8 cellular contexts compared by ENCODE assay signal in the genomic region with DNA sequence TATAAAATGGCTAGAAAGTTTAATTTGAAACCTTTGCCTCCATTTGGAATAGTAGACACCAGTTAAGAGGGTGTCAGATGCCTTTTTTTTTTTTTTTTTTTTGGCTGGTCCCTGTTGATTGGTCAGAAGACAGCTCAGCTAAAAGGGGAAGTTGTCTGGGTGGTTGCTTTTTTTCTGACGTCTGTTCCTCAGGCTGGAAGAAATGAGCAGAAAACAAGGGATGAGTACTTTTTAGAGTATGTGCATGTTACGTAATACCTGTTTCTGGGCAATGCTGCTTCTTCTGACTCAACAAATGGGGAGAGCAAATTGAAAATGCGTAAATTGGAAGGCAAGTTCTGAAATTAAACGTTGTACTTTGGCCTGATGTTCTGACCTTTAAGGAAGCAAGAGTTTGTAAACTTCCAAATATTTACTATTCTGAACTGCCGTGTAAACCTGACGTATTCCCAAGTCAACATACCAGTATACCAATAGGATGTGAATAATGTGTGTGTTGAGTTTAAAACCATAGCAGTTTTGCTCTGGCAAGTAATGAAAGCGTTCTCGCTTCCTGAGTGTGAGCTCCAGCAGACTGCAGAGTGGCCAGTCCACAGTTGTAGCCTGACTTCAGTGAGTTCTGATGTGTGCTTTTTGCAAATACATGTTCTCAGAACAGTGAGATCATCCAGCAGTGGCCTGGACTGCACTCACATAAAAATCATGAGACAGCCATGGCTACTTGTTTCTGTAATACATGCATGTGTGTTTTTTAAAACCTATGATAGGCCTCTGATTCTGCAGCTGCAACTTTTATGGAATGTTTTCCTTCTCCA. TPM values are rescaled to one million over a fixed set of nuclear protein-coding genes. Genes with fewer than 3 reads are reported as not detected.
DNase-seq lines count a peak whose midpoint lies in the region; ATAC-seq and TF ChIP-seq lines count a peak whose summit lies in the region.

No MANE protein-coding gene starts in this region.

- no peaks in the 10 kb centered on the region for H3K27me3 Mint-ChIP-seq in Calu3 (ENCODE audit: unreplicated experiment)

- peaks cover 71% of the 10 kb centered on the region for H3K36me3 Mint-ChIP-seq in Calu3 (ENCODE audit: insufficient read depth, unreplicated experiment)

- intact Hi-C loops in Calu3 (cut with micrococcal nuclease; ENCODE audit: unreplicated experiment): loop anchor here (5.0 kb wide), 1 partner anchor 38 kb away; no protein-coding TSS in a partner anchor
- intact Hi-C loops in uterus (cut with DNase I; ENCODE audit: low total_unique reads): loop anchor here (5.0 kb wide), 1 partner anchor 118 kb away; no protein-coding TSS in a partner anchor

- peak overlapping the region; percentile 81 for H3K4me3 Mint-ChIP-seq in Calu3 (ENCODE audit: low read depth, unreplicated experiment)

- CTCF ChIA-PET in Calu3 (lab: Charles Lee): interaction anchor here (1.0 to 2.1 kb wide), 3 partner anchors 18 to 117 kb away, joined by 3 to 6 read pairs (median 3); no protein-coding TSS in a partner anchor

- peak in 1 of 2 donors; percentile 24 for TF ChIP-seq POLR2A in uterus (IDR thresholded peaks at IDR 0.05)

- no peak for ATAC-seq in GM21717 (IDR thresholded peaks at IDR 0.05; ENCODE audit: unreplicated experiment)

- H3K36me3 ChIP-seq in liver (ENCODE audit: control insufficient read depth in 4 of 4, insufficient read depth in 3 of 4, low read depth in 1 of 4, low read length in 3 of 4) (peaks cover 2 to 9% (median 4%) of the 10 kb centered on the region in 4 donors), uterus (no peaks in the 10 kb centered on the region)

- no peak for TF ChIP-seq CTCF in Calu3 (IDR thresholded peaks at IDR 0.05; ENCODE audit: unreplicated experiment)
- TF ChIP-seq CTCF in astrocyte of the cerebellum (IDR thresholded peaks at IDR 0.05; ENCODE audit: low read depth, low read length, missing control alignments): no peak
- TF ChIP-seq CTCF in liver (IDR thresholded peaks at IDR 0.05; ENCODE audit: low read depth, low read length, missing input control): no peak
- no peak for TF ChIP-seq CTCF in uterus (IDR thresholded peaks at IDR 0.05)

- H3K4me1 ChIP-seq in liver (ENCODE audit: control insufficient read depth in 4 of 4, insufficient read depth in 4 of 4, low read length in 3 of 4) (peaks cover 0 to 9% (median 3%) of the 10 kb centered on the region in 4 donors), uterus (no peaks in the 10 kb centered on the region)

- H3K4me1 Mint-ChIP-seq in Calu3 (ENCODE audit: low read depth, unreplicated experiment): peaks cover 16% of the 10 kb centered on the region

- no peak for DNase-seq in Calu3
- peak; percentile 79 for DNase-seq in M059J (ENCODE audit: low read depth)
- DNase-seq in astrocyte of the cerebellum (ENCODE audit: low read depth): peak; percentile 34
- DNase-seq in uterus: peak in 1 of 2 donors; percentile 39
- no peak for DNase-seq in NCI-H446 treated with DMSO at 0.1 percent for 48 hours (lab: John Stamatoyannopoulos, UW)
- DNase-seq in pons (ENCODE audit: low spot score): no peak

- 16% methylated on average over 8 of the region's 8 CpGs for WGBS in liver

- peak overlapping the region; percentile 86 to 93 for H3K9ac ChIP-seq in liver (ENCODE audit: low read depth in 1 of 2, low read length in 2 of 2)

- H3K27ac ChIP-seq in liver (ENCODE audit: low read depth in 1 of 2, low read length in 2 of 2) (peak overlapping the region; percentile 84 to 91), uterus (peak overlapping the region; percentile 92 to 95)

- BruUV-seq in Calu3 (replicated peaks; lab: Mats Ljungman, UMichigan): no TSS peak

- H3K9me3 ChIP-seq in liver (ENCODE audit: control insufficient read depth in 4 of 4, low read length in 3 of 4) (no peaks in the 10 kb centered on the region), uterus (no peaks in the 10 kb centered on the region)

- peak overlapping the region; percentile 69 for H3K4me3 ChIP-seq in astrocyte of the cerebellum (ENCODE audit: low read depth, low read length)
- peak overlapping the region; percentile 48 to 93 (median 87) for H3K4me3 ChIP-seq in liver (ENCODE audit: low read depth in 1 of 3, low read length in 3 of 3)
- H3K4me3 ChIP-seq in uterus: peak overlapping the region; percentile 67 to 72

- in situ Hi-C loops in astrocyte of the cerebellum (cut with HindIII; ENCODE audit: low sequenced_read_pairs): no loop called here

- peak in 1 of 2 donors; percentile 9 for TF ChIP-seq RAD21 in liver (IDR thresholded peaks at IDR 0.05)

- H3K27me3 ChIP-seq in liver (ENCODE audit: control insufficient read depth in 4 of 4, insufficient read depth in 4 of 4, low read length in 3 of 4) (no peaks in the 10 kb centered on the region), uterus (no peaks in the 10 kb centered on the region)

- no peaks in the 10 kb centered on the region for H3K9me3 Mint-ChIP-seq in Calu3 (ENCODE audit: low read depth, unreplicated experiment)

- H3K27ac Mint-ChIP-seq in Calu3 (ENCODE audit: unreplicated experiment): peak overlapping the region; percentile 93

TF ChIP-seq in liver, 16 proteins besides CTCF, POLR2A, EP300 and RAD21:
- TF ChIP-seq TAF1 (conservative IDR thresholded peaks at IDR 0.05) (peak; percentile 44), YY1 (IDR thresholded peaks at IDR 0.05) (peak; percentile 44), HNF4A (conservative IDR thresholded peaks at IDR 0.05) (peak; percentile 79 to 83), FOXA2 (IDR thresholded peaks at IDR 0.05) (peak; percentile 42), RXRA (IDR thresholded peaks at IDR 0.05) (peak; percentile 41 to 73), NR2F2 (IDR thresholded peaks at IDR 0.05) (no peak), GABPA (IDR thresholded peaks at IDR 0.05 in 1 of 2, conservative IDR thresholded peaks at IDR 0.05 in 1 of 2) (no peak), EGR1 (IDR thresholded peaks at IDR 0.05; ENCODE audit: low read depth in 2 of 2) (no peak), JUND (IDR thresholded peaks at IDR 0.05) (peak in 1 of 2 donors; percentile 59), FOXA1 (IDR thresholded peaks at IDR 0.05) (no peak), HNF4G (IDR thresholded peaks at IDR 0.05) (peak; percentile 40), SP1 (IDR thresholded peaks at IDR 0.05) (peak; percentile 63)
- TF ChIP-seq, protein P1, sequence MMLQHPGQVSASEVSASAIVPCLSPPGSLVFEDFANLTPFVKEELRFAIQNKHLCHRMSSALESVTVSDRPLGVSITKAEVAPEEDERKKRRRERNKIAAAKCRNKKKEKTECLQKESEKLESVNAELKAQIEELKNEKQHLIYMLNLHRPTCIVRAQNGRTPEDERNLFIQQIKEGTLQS (IDR thresholded peaks at IDR 0.05): no peak
- TF ChIP-seq, protein P2, sequence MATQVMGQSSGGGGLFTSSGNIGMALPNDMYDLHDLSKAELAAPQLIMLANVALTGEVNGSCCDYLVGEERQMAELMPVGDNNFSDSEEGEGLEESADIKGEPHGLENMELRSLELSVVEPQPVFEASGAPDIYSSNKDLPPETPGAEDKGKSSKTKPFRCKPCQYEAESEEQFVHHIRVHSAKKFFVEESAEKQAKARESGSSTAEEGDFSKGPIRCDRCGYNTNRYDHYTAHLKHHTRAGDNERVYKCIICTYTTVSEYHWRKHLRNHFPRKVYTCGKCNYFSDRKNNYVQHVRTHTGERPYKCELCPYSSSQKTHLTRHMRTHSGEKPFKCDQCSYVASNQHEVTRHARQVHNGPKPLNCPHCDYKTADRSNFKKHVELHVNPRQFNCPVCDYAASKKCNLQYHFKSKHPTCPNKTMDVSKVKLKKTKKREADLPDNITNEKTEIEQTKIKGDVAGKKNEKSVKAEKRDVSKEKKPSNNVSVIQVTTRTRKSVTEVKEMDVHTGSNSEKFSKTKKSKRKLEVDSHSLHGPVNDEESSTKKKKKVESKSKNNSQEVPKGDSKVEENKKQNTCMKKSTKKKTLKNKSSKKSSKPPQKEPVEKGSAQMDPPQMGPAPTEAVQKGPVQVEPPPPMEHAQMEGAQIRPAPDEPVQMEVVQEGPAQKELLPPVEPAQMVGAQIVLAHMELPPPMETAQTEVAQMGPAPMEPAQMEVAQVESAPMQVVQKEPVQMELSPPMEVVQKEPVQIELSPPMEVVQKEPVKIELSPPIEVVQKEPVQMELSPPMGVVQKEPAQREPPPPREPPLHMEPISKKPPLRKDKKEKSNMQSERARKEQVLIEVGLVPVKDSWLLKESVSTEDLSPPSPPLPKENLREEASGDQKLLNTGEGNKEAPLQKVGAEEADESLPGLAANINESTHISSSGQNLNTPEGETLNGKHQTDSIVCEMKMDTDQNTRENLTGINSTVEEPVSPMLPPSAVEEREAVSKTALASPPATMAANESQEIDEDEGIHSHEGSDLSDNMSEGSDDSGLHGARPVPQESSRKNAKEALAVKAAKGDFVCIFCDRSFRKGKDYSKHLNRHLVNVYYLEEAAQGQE (IDR thresholded peaks at IDR 0.05): no peak
- TF ChIP-seq, protein P3, sequence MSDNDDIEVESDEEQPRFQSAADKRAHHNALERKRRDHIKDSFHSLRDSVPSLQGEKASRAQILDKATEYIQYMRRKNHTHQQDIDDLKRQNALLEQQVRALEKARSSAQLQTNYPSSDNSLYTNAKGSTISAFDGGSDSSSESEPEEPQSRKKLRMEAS (IDR thresholded peaks at IDR 0.05): peak; percentile 26
- TF ChIP-seq, protein P4, sequence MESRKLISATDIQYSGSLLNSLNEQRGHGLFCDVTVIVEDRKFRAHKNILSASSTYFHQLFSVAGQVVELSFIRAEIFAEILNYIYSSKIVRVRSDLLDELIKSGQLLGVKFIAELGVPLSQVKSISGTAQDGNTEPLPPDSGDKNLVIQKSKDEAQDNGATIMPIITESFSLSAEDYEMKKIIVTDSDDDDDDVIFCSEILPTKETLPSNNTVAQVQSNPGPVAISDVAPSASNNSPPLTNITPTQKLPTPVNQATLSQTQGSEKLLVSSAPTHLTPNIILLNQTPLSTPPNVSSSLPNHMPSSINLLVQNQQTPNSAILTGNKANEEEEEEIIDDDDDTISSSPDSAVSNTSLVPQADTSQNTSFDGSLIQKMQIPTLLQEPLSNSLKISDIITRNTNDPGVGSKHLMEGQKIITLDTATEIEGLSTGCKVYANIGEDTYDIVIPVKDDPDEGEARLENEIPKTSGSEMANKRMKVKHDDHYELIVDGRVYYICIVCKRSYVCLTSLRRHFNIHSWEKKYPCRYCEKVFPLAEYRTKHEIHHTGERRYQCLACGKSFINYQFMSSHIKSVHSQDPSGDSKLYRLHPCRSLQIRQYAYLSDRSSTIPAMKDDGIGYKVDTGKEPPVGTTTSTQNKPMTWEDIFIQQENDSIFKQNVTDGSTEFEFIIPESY (IDR thresholded peaks at IDR 0.05): peak; percentile 31

RNA-seq across cellular contexts. Expression of a gene that starts 1.7 kb away (rescaled TPM):
- 419 and 426 TPM in 2 replicates for total RNA-seq in Calu3 (2022)
- 168 and 187 TPM in 2 replicates for total RNA-seq in M059J (2014; rRNA removed; shearing (Covaris generic))
- total RNA-seq in liver: 100 to 1,000 TPM; 105 to 388 TPM
- 100 to 1,000 TPM; 204 to 780 TPM for polyA plus RNA-seq in liver
- 100 to 1,000 TPM; 116 to 358 (median 220) TPM for total RNA-seq in uterus

RNA-seq across cellular contexts. Expression of a gene that starts 41.6 kb away (rescaled TPM):
- 38.1 and 49.6 TPM in 2 replicates for total RNA-seq in Calu3 (2022)
- 47.9 and 75.6 TPM in 2 replicates for total RNA-seq in M059J (2014; rRNA removed; shearing (Covaris generic))
- total RNA-seq in liver: 10 to 100 TPM; 10.2 to 16.3 TPM
- polyA plus RNA-seq in liver: 10 to 100 TPM in 1 of 2 donors, 1 to 10 TPM in 1; 9.3 to 13.0 TPM
- total RNA-seq in uterus: 10 to 100 TPM; 21.2 to 54.1 (median 44.4) TPM

Comparison
In these comparisons a context has a peak if more than half of its experiments do, and no peak if none do; other contexts are left out.
1. DNase-seq: peak in M059J (single experiment) and astrocyte of the cerebellum (single experiment); none in Calu3 (single experiment), NCI-H446 treated with DMSO at 0.1 percent for 48 hours (single experiment) and pons (single experiment).
2. Peak in every context shown above with its lines, with median percentiles within 50 percentile points of each other: H3K4me3 ChIP-seq.